In the genomic region with DNA sequence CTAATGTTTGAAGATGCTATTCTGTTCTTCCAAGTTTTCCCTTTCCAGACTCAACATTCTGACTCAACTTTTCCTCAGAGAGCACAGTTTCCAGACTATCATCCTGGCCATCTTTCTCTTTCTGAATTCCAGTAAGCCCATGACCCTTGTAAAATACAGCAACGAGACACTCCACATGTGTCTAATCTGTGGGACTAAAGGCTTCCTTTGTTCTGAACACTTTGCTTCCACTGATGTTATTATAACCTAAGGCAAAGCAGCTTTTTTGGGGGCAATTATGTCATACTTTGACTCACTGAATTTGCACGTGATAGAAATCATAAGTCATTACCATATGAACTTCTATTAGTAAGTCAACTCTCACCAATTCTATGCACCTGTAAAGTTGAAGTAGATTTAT, we compare ENCODE assay signal across 12 cellular contexts. TPM values are rescaled to one million over a fixed set of nuclear protein-coding genes. Genes with fewer than 3 reads are reported as not detected.
A peak's percentile ranks its signal among the peaks of the same experiment; 100 is the strongest.
DNase-seq lines count a peak whose midpoint lies in the region; ATAC-seq and TF ChIP-seq lines count a peak whose summit lies in the region.
"Had no signal": no experiment of that assay in that cellular context is flagged by ENCODE, and none has a peak within 500 bp of the region (broad histone marks: within the 10 kb centered on the region; RNA-seq: fewer than 3 reads in every experiment).

No MANE protein-coding gene starts in this region.

- peak overlapping the region in 1 of 2 donors; percentile 50 for H3K27ac ChIP-seq in testis

- TF ChIP-seq POLR2A in testis (IDR thresholded peaks at IDR 0.05), result no peak

- no peaks in the 10 kb centered on the region for H3K27me3 Mint-ChIP-seq in mesothelial cell of epicardium (ENCODE audit: low read depth)

- H3K4me1 ChIP-seq in testis, result peaks cover 22% of the 10 kb centered on the region

- DNase-seq in GM03348 (ENCODE audit: low spot score), result peak; percentile 13
- DNase-seq in dermis blood vessel endothelial cell, result peak; percentile 54
- DNase-seq in mesothelial cell of epicardium (ENCODE audit: low spot score in 2 of 2, unreplicated experiment in 2 of 2), result no peak
- DNase-seq in stimulated activated CD4-positive, alpha-beta T cell treated with anti-CD3 and anti-CD28 coated beads, Interleukin-1b, Interleukin-23, amount 100 ng/mL, for 48 hours, result no peak
- DNase-seq in testis, result no peak
- DNase-seq: activated T-cell treated with anti-CD3 and anti-CD28 coated beads, Interleukin-2, amount 50 U/mL, for 4 hours; cerebellar nuclear complex; mucosa of descending colon; MV-4-11; NCI-H446 treated with DMSO at 0.1 percent for 48 hours had no signal

- H3K36me3 Mint-ChIP-seq in mesothelial cell of epicardium, result no peaks in the 10 kb centered on the region

- peak overlapping the region; percentile 93 for H3K27ac Mint-ChIP-seq in mesothelial cell of epicardium

- no peak overlapping the region for H3K4me3 Mint-ChIP-seq in mesothelial cell of epicardium
- H3K4me3 Mint-ChIP-seq: activated T-cell treated with anti-CD3 and anti-CD28 coated beads, Interleukin-2, amount 50 U/mL, for 4 hours had no signal

- no peak overlapping the region for H3K4me3 ChIP-seq in testis
- H3K4me3 ChIP-seq: mucosa of descending colon had no signal

- TF ChIP-seq CTCF in mesothelial cell of epicardium (IDR thresholded peaks at IDR 0.05; ENCODE audit: unreplicated experiment) (no peak), testis (IDR thresholded peaks at IDR 0.05) (no peak)

- 35 to 48% methylated on average over 2 of the region's 2 CpGs for WGBS in testis, 2 donors

- intact Hi-C loops in testis (cut with DNase I; ENCODE audit: low total_unique reads), result loop anchor here (10.0 kb wide), 1 partner anchor 45 kb away; no protein-coding TSS in a partner anchor

- H3K36me3 ChIP-seq in testis (ENCODE audit: low read depth, missing control alignments), result no peaks in the 10 kb centered on the region

- no peak for ATAC-seq in GM21786 (IDR thresholded peaks at IDR 0.05; ENCODE audit: unreplicated experiment)
- ATAC-seq: activated T-cell treated with anti-CD3 and anti-CD28 coated beads, Interleukin-2, amount 50 U/mL, for 4 hours; mucosa of descending colon had no signal

- no peaks in the 10 kb centered on the region for H3K9me3 ChIP-seq in testis
- H3K9me3 ChIP-seq: mucosa of descending colon had no signal

- H3K27me3 ChIP-seq in testis, result no peaks in the 10 kb centered on the region

- H3K4me1 Mint-ChIP-seq in mesothelial cell of epicardium, result peaks cover 73% of the 10 kb centered on the region

- no peaks in the 10 kb centered on the region for H3K9me3 Mint-ChIP-seq in mesothelial cell of epicardium
- H3K9me3 Mint-ChIP-seq: activated T-cell treated with anti-CD3 and anti-CD28 coated beads, Interleukin-2, amount 50 U/mL, for 4 hours had no signal

RNA-seq across cellular contexts. Expression of gene ART4, which starts 6.3 kb away (rescaled TPM):
- total RNA-seq in dermis blood vessel endothelial cell (53.1 and 55.7 TPM in 2 replicates), mesothelial cell of epicardium (2.3 to 2.4 TPM (median 2.4 TPM) in 3 replicates), testis (1 to 10 TPM in 1 of 2 donors, under 1 TPM in 1; 0.16 to 1.4 TPM)
- 0.57 TPM for polyA plus RNA-seq in testis (ENCODE audit: insufficient read depth, low read depth, low replicate concordance)
- total RNA-seq: activated T-cell treated with anti-CD3 and anti-CD28 coated beads, Interleukin-2, amount 50 U/mL, for 4 hours had no signal
- polyA plus RNA-seq: AG04450 had no signal

RNA-seq across cellular contexts. Expression of gene SMCO3, which starts 35.7 kb away (rescaled TPM):
- total RNA-seq in dermis blood vessel endothelial cell (1.2 and 1.6 TPM in 2 replicates), mesothelial cell of epicardium (1.4 to 1.5 TPM (median 1.5 TPM) in 3 replicates), testis (under 1 TPM in 1 of 2 donors, not detected in 1; 0.39 TPM)
- 0.20 TPM for polyA plus RNA-seq in testis (ENCODE audit: insufficient read depth, low read depth, low replicate concordance)
- total RNA-seq: activated T-cell treated with anti-CD3 and anti-CD28 coated beads, Interleukin-2, amount 50 U/mL, for 4 hours; mucosa of descending colon had no signal

RNA-seq across cellular contexts. Expression of gene MGP, which starts 36.0 kb away (rescaled TPM):
- total RNA-seq in dermis blood vessel endothelial cell (63.0 and 68.4 TPM in 2 replicates), mesothelial cell of epicardium (202 to 221 TPM (median 202 TPM) in 3 replicates), testis (10 to 100 TPM; 56.7 to 76.8 TPM)
- polyA plus RNA-seq in testis (ENCODE audit: insufficient read depth, low read depth, low replicate concordance), result 656 TPM

RNA-seq across cellular contexts. Expression of gene C12orf60, which starts 46.2 kb away (rescaled TPM):
- total RNA-seq in dermis blood vessel endothelial cell, result 1.7 and 2.0 TPM in 2 replicates
- total RNA-seq in mesothelial cell of epicardium, result 1.3 to 1.7 TPM (median 1.4 TPM) in 3 replicates
- total RNA-seq in testis, result 10 to 100 TPM in 1 of 2 donors, 1 to 10 TPM in 1; 5.3 to 11.7 TPM
- polyA plus RNA-seq in testis (ENCODE audit: insufficient read depth, low read depth, low replicate concordance), result 20.6 TPM

RNA-seq across cellular contexts. Expression of gene WBP11, which starts 46.4 kb away (rescaled TPM):
- total RNA-seq in dermis blood vessel endothelial cell (9.5 and 17.4 TPM in 2 replicates), mesothelial cell of epicardium (72.8 to 81.5 TPM (median 77.0 TPM) in 3 replicates), testis (10 to 100 TPM; 37.8 to 41.7 TPM)
- 117 TPM for polyA plus RNA-seq in testis (ENCODE audit: insufficient read depth, low read depth, low replicate concordance)

Comparison
In these comparisons a context has a peak if more than half of its experiments do, and no peak if none do; other contexts are left out.
1. DNase-seq: peak in GM03348 (single experiment) and dermis blood vessel endothelial cell (single experiment); none in mesothelial cell of epicardium (0 of 2), stimulated activated CD4-positive, alpha-beta T cell treated with anti-CD3 and anti-CD28 coated beads, Interleukin-1b, Interleukin-23, amount 100 ng/mL, for 48 hours (single experiment) and testis (single experiment).
2. RNA of gene ART4, which starts 6.3 kb away (total RNA-seq): 53.1 to 55.7 TPM in dermis blood vessel endothelial cell; 2.3 to 2.4 TPM in mesothelial cell of epicardium and 0.16 to 1.4 TPM in testis; every median in the first group is over 10 times any median in the second.